ENCODE assay signal across 38 cellular contexts in the genomic region with DNA sequence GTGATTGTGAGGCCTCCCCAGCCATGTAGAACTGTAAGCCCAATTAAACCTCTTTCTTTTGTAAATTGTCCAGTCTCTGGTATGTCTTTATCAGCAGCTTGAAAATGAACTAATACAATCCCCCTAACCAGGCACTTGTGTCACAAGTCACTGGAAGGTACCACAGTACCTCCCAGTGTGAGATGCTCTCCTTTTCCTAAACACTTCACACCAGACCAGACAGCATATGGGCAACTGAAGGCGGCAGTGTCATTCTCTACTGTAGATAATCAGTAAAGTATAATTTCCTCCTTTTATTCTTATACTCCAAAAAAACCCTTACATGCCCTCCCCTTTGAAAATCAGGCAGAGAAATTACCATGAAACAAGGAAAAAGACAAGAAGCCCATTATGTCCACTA.
"Had no signal": no experiment of that assay in that cellular context is flagged by ENCODE, and none has a peak within 500 bp of the region (broad histone marks: within the 10 kb centered on the region; RNA-seq: fewer than 3 reads in every experiment).

No MANE protein-coding gene starts in this region.

- H3K27me3 Mint-ChIP-seq: activated CD4-positive, alpha-beta memory T cell treated with anti-CD3 and anti-CD28 coated beads, Interleukin-2, amount 10 ng/mL, durations not matched to agents 7 days and 5 days; activated CD4-positive, alpha-beta T cell treated with anti-CD3 and anti-CD28 coated beads for 36 hours; activated CD4-positive, alpha-beta T cell treated with anti-CD3 and anti-CD28 coated beads, Interleukin-2, amount 10 ng/mL, durations not matched to agents 7 days and 5 days; activated naive CD8-positive, alpha-beta T cell treated with anti-CD3 and anti-CD28 coated beads for 36 hours; activated T-helper 17 cell treated with anti-CD3 and anti-CD28 coated beads, Interleukin-2, amount 50 U/mL, for 72 hours had no signal

- DNase-seq: activated CD4-positive, alpha-beta memory T cell treated with anti-CD3 and anti-CD28 coated beads, Interleukin-2, amount 10 ng/mL, durations not matched to agents 7 days and 5 days; activated CD4-positive, alpha-beta T cell treated with anti-CD3 and anti-CD28 coated beads for 1 hour; activated CD4-positive, alpha-beta T cell treated with anti-CD3 and anti-CD28 coated beads for 36 hours; activated CD4-positive, alpha-beta T cell treated with anti-CD3 and anti-CD28 coated beads for 48 hours; activated CD4-positive, alpha-beta T cell treated with anti-CD3 and anti-CD28 coated beads, Interleukin-2, amount 10 ng/mL, durations not matched to agents 7 days and 5 days; activated CD4-positive, alpha-beta T cell treated with anti-CD3 and anti-CD28 coated beads, Interleukin-2, amount 50 U/mL, for 48 hours; activated CD4-positive, CD25-positive, alpha-beta regulatory T cell; activated CD8-positive, alpha-beta memory T cell treated with anti-CD3 and anti-CD28 coated beads for 24 hours; activated CD8-positive, alpha-beta memory T cell treated with anti-CD3 and anti-CD28 coated beads, Interleukin-2, amount 50 U/mL, for 4 hours; activated CD8-positive, alpha-beta T cell treated with anti-CD3 and anti-CD28 coated beads, Interleukin-2, amount 10 ng/mL, durations not matched to agents 7 days and 5 days; activated effector memory CD4-positive, alpha-beta T cell treated with anti-CD3 and anti-CD28 coated beads, Interleukin-2, amount 50 U/mL, for 16 hours; activated gamma-delta T cell treated with Interleukin-2 at 50 U/mL for 16 hours; activated naive CD4-positive, alpha-beta T cell; activated naive CD4-positive, alpha-beta T cell treated with anti-CD3 and anti-CD28 coated beads for 36 hours; activated naive CD4-positive, alpha-beta T cell treated with anti-CD3 and anti-CD28 coated beads, Interleukin-2, amount 50 U/mL, for 16 hours; activated naive CD8-positive, alpha-beta T cell treated with anti-CD3 and anti-CD28 coated beads for 36 hours; activated T-cell treated with anti-CD3 and anti-CD28 coated beads for 4 hours; activated T-cell treated with anti-CD3 and anti-CD28 coated beads, Interleukin-2, amount 50 U/mL, for 1 hour; activated T-cell treated with anti-CD3 and anti-CD28 coated beads, Interleukin-2, amount 50 U/mL, for 4 hours; activated T-cell treated with anti-CD3 and anti-CD28 coated beads, Interleukin-2, amount 50 U/mL, for 72 hours; adrenal gland; amniotic stem cell; aorta; body of pancreas; brain microvascular endothelial cell; central memory CD4-positive, alpha-beta T cell; cerebellar nuclear complex; T-helper 1 cell; T-helper 2 cell; T-helper 9 cell had no signal

- H3K4me1 ChIP-seq: adrenal gland, body of pancreas, breast epithelium had no signal

- H3K27me3 ChIP-seq: adrenal gland, body of pancreas, brain microvascular endothelial cell, breast epithelium had no signal

- H3K36me3 ChIP-seq: adrenal gland, brain microvascular endothelial cell, breast epithelium had no signal

- H3K27ac ChIP-seq: body of pancreas, brain microvascular endothelial cell, breast epithelium, VCaP had no signal

- H3K4me1 Mint-ChIP-seq: activated CD4-positive, alpha-beta memory T cell treated with anti-CD3 and anti-CD28 coated beads, Interleukin-2, amount 10 ng/mL, durations not matched to agents 7 days and 5 days; activated CD4-positive, alpha-beta T cell treated with anti-CD3 and anti-CD28 coated beads for 36 hours; activated CD4-positive, alpha-beta T cell treated with anti-CD3 and anti-CD28 coated beads, Interleukin-2, amount 10 ng/mL, durations not matched to agents 7 days and 5 days; activated naive CD8-positive, alpha-beta T cell treated with anti-CD3 and anti-CD28 coated beads for 36 hours; activated T-helper 17 cell treated with anti-CD3 and anti-CD28 coated beads, Interleukin-2, amount 50 U/mL, for 72 hours had no signal

- H3K4me3 Mint-ChIP-seq: activated CD4-positive, alpha-beta memory T cell treated with anti-CD3 and anti-CD28 coated beads, Interleukin-2, amount 10 ng/mL, durations not matched to agents 7 days and 5 days; activated CD4-positive, alpha-beta T cell treated with anti-CD3 and anti-CD28 coated beads for 36 hours; activated CD4-positive, alpha-beta T cell treated with anti-CD3 and anti-CD28 coated beads, Interleukin-2, amount 10 ng/mL, durations not matched to agents 7 days and 5 days; activated CD8-positive, alpha-beta T cell treated with anti-CD3 and anti-CD28 coated beads, Interleukin-2, amount 10 ng/mL, durations not matched to agents 7 days and 5 days; activated naive CD4-positive, alpha-beta T cell treated with anti-CD3 and anti-CD28 coated beads for 36 hours; activated naive CD8-positive, alpha-beta T cell treated with anti-CD3 and anti-CD28 coated beads for 36 hours; activated T-cell treated with anti-CD3 and anti-CD28 coated beads, Interleukin-2, amount 50 U/mL, for 4 hours; activated T-cell treated with anti-CD3 and anti-CD28 coated beads, Interleukin-2, amount 50 U/mL, for 72 hours; activated T-helper 1 cell treated with anti-CD3 and anti-CD28 coated beads, Interleukin-12 subunit alpha, Interleukin-12 subunit beta, Interleukin-2, Interleukin-4 antibody, amounts not matched to agents 30 ng/mL and 10 ng/mL and 1 ng/mL, durations not matched to agents 14 hours and 24 hours and 36 hours; activated T-helper 17 cell treated with anti-CD3 and anti-CD28 coated beads, Interleukin-2, amount 50 U/mL, for 72 hours; T-helper 1 cell treated with Interleukin-12 subunit alpha and Interleukin-12 subunit beta and Interleukin-4 antibody, amounts not matched to agents 30 μg/mL and 1 μg/mL, for 36 hours; T-helper 2 cell treated with Interferon-gamma antibody and Interleukin-4, amounts not matched to agents 5 μg/mL and 100 μg/mL, for 36 hours had no signal

- H3K27ac Mint-ChIP-seq: activated CD4-positive, alpha-beta memory T cell treated with anti-CD3 and anti-CD28 coated beads, Interleukin-2, amount 10 ng/mL, durations not matched to agents 7 days and 5 days; activated CD4-positive, alpha-beta T cell treated with anti-CD3 and anti-CD28 coated beads for 36 hours; activated CD4-positive, alpha-beta T cell treated with anti-CD3 and anti-CD28 coated beads, Interleukin-2, amount 10 ng/mL, durations not matched to agents 7 days and 5 days; activated CD8-positive, alpha-beta T cell treated with anti-CD3 and anti-CD28 coated beads, Interleukin-2, amount 10 ng/mL, durations not matched to agents 7 days and 5 days; activated naive CD4-positive, alpha-beta T cell treated with anti-CD3 and anti-CD28 coated beads for 36 hours; activated naive CD4-positive, alpha-beta T cell treated with anti-CD3 and anti-CD28 coated beads, Interleukin-2, amount 50 U/mL, for 72 hours; activated naive CD8-positive, alpha-beta T cell treated with anti-CD3 and anti-CD28 coated beads for 36 hours; activated T-cell treated with anti-CD3 and anti-CD28 coated beads, Interleukin-2, amount 50 U/mL, for 72 hours; activated T-helper 1 cell treated with anti-CD3 and anti-CD28 coated beads, Interleukin-12 subunit alpha, Interleukin-12 subunit beta, Interleukin-2, Interleukin-4 antibody, amounts not matched to agents 30 ng/mL and 10 ng/mL and 1 ng/mL, durations not matched to agents 14 hours and 24 hours and 36 hours; activated T-helper 17 cell treated with anti-CD3 and anti-CD28 coated beads, Interleukin-2, amount 50 U/mL, for 72 hours; T-helper 1 cell treated with Interleukin-12 subunit alpha and Interleukin-12 subunit beta and Interleukin-4 antibody, amounts not matched to agents 30 μg/mL and 1 μg/mL, for 36 hours; T-helper 2 cell treated with Interferon-gamma antibody and Interleukin-4, amounts not matched to agents 5 μg/mL and 100 μg/mL, for 36 hours had no signal

- H3K9me3 ChIP-seq: adrenal gland, body of pancreas, breast epithelium had no signal

- H3K36me3 Mint-ChIP-seq: activated naive CD4-positive, alpha-beta T cell treated with anti-CD3 and anti-CD28 coated beads, Interleukin-2, amount 50 U/mL, for 72 hours; activated naive CD8-positive, alpha-beta T cell treated with anti-CD3 and anti-CD28 coated beads for 36 hours had no signal

- ATAC-seq: activated CD4-positive, alpha-beta T cell treated with anti-CD3 and anti-CD28 coated beads for 36 hours; activated CD4-positive, CD25-positive, alpha-beta regulatory T cell treated with anti-CD3 and anti-CD28 coated beads, Interleukin-2, amount 50 U/mL, for 24 hours; activated CD8-positive, alpha-beta T cell treated with anti-CD3 and anti-CD28 coated beads, Interleukin-2, amount 10 ng/mL, durations not matched to agents 7 days and 5 days; activated naive CD4-positive, alpha-beta T cell treated with anti-CD3 and anti-CD28 coated beads, Interleukin-2, amount 50 U/mL, for 72 hours; activated T-cell treated with anti-CD3 and anti-CD28 coated beads, Interleukin-2, amount 50 U/mL, for 4 hours; activated T-cell treated with anti-CD3 and anti-CD28 coated beads, Interleukin-2, amount 50 U/mL, for 72 hours; activated T-helper 17 cell treated with anti-CD3 and anti-CD28 coated beads, Interleukin-2, amount 50 U/mL, for 72 hours; body of pancreas had no signal

- H3K9me3 Mint-ChIP-seq: activated CD4-positive, alpha-beta T cell treated with anti-CD3 and anti-CD28 coated beads, Interleukin-2, amount 10 ng/mL, durations not matched to agents 7 days and 5 days; activated naive CD4-positive, alpha-beta T cell treated with anti-CD3 and anti-CD28 coated beads for 36 hours; activated naive CD8-positive, alpha-beta T cell treated with anti-CD3 and anti-CD28 coated beads for 36 hours; activated T-cell treated with anti-CD3 and anti-CD28 coated beads, Interleukin-2, amount 50 U/mL, for 4 hours; activated T-helper 1 cell treated with anti-CD3 and anti-CD28 coated beads, Interleukin-12 subunit alpha, Interleukin-12 subunit beta, Interleukin-2, Interleukin-4 antibody, amounts not matched to agents 30 ng/mL and 10 ng/mL and 1 ng/mL, durations not matched to agents 14 hours and 24 hours and 36 hours; activated T-helper 17 cell treated with anti-CD3 and anti-CD28 coated beads, Interleukin-2, amount 50 U/mL, for 72 hours had no signal

- H3K4me3 ChIP-seq: adrenal gland, body of pancreas, breast epithelium had no signal
